Comparison of ENCODE assay signal across 17 cellular contexts in the genomic region with DNA sequence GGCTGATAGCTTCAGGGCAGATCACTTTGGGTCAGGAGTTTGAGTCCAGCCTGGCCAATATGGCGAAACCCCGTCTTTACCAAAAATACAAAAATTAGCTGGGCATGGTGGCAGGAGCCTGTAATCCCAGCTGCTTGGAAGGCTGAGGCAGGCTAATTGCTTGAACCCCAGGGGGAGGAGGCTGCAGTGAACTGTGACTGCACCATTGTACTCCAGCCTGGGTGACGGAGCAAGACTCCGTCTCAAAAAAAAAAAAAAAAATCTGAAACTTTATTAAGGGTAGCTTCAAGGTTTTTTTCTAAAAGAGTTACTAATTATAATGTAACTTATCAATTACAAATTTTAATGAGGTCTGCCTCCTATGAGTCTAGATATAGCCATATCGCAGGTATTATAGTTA.
"Had no signal": no experiment of that assay in that cellular context is flagged by ENCODE, and none has a peak within 500 bp of the region (broad histone marks: within the 10 kb centered on the region; RNA-seq: fewer than 3 reads in every experiment).

No MANE protein-coding gene starts in this region.

- H3K9me3 ChIP-seq: left ventricle myocardium inferior, psoas muscle, sigmoid colon, thoracic aorta had no signal

- H3K27me3 ChIP-seq: dorsolateral prefrontal cortex, sigmoid colon had no signal

- DNase-seq: activated CD4-positive, alpha-beta T cell treated with anti-CD3 and anti-CD28 coated beads, Interleukin-2, amount 10 ng/mL, durations not matched to agents 7 days and 5 days; activated CD4-positive, CD25-positive, alpha-beta regulatory T cell; activated CD8-positive, alpha-beta memory T cell treated with anti-CD3 and anti-CD28 coated beads, Interleukin-2, amount 50 U/mL, for 48 hours; activated gamma-delta T cell treated with Interleukin-2 at 50 U/mL for 16 hours; amniotic stem cell; dorsolateral prefrontal cortex; islet precursor cell; left ventricle myocardium inferior; mesenchymal stem cell; psoas muscle; sigmoid colon; stimulated activated CD4-positive, alpha-beta T cell treated with anti-CD3 and anti-CD28 coated beads, Interleukin-12 subunit alpha, Interleukin-12 subunit beta, amount 100 ng/mL, for 4 hours; stimulated activated CD4-positive, alpha-beta T cell treated with anti-CD3 and anti-CD28 coated beads, Interleukin-2, amount 100 ng/mL, for 24 hours; T-helper 17 cell had no signal

- H3K36me3 ChIP-seq: left ventricle myocardium inferior, sigmoid colon, thoracic aorta had no signal

- H3K4me1 ChIP-seq: psoas muscle had no signal

- H3K4me3 ChIP-seq: left ventricle myocardium inferior, psoas muscle, sigmoid colon, thoracic aorta had no signal

- H3K27ac ChIP-seq: dorsolateral prefrontal cortex, left ventricle myocardium inferior, psoas muscle, sigmoid colon, thoracic aorta had no signal

- ATAC-seq: natural killer cell treated with Interleukin-12 subunit alpha and Interleukin-12 subunit beta and Interleukin-15 and Interleukin-18, amount 100 ng/mL, for 72 hours; psoas muscle; stimulated activated effector memory CD8-positive, alpha-beta T cell treated with anti-CD3 and anti-CD28 coated beads, Interleukin-12 subunit alpha, Interleukin-12 subunit beta, amount 100 ng/mL, for 72 hours; T-helper 17 cell had no signal
